Comparison of ENCODE assay signal across 23 cellular contexts in the genomic region with DNA sequence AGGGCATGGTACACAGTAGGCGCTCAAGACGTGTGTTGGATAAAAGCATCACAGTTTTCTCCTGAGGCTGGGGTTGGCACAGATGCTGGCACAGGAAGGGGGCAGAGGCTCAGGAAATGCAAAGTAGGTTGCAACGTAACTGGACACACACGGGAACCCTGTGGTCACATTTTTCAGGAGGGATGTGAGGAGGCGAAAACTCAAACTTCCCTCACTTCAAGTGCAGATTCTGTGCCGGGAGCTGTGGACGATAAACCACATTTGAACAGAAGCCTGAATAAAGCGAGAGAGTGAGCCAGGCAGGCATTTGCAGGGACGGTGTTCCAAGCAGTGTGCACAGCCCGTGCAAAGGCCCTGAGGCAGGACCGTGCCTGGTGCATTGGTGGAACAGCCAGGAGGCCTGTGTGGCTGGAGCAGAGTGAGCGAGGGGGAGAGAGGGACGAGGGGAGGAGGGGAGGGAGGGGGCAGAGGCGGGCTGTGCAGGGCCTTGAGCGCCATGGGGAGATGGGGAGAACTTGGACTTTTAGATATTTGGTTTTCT. TPM values are rescaled to one million over a fixed set of nuclear protein-coding genes. Genes with fewer than 3 reads are reported as not detected.
A peak's percentile ranks its signal among the peaks of the same experiment; 100 is the strongest.
DNase-seq lines count a peak whose midpoint lies in the region; ATAC-seq, FAIRE-seq and TF ChIP-seq lines count a peak whose summit lies in the region.
"Had no signal": no experiment of that assay in that cellular context is flagged by ENCODE, and none has a peak within 500 bp of the region (broad histone marks: within the 10 kb centered on the region; RNA-seq: fewer than 3 reads in every experiment).

No MANE protein-coding gene starts in this region.

- peaks cover 4% of the 10 kb centered on the region for H3K4me1 Mint-ChIP-seq in stimulated activated effector memory CD8-positive, alpha-beta T cell treated with anti-CD3 and anti-CD28 coated beads, Interleukin-12 subunit alpha, Interleukin-12 subunit beta, amount 100 ng/mL, for 72 hours
- H3K4me1 Mint-ChIP-seq: activated CD4-positive, alpha-beta T cell treated with anti-CD3 and anti-CD28 coated beads, Interleukin-2, amount 10 ng/mL, durations not matched to agents 7 days and 5 days had no signal

- intact Hi-C loops in adrenal gland (cut with DNase I) (no loop called here), HepG2 (cut with micrococcal nuclease; ENCODE audit: unreplicated experiment) (no loop called here)

- no peaks in the 10 kb centered on the region for H3K9me3 ChIP-seq in BLaER1
- H3K9me3 ChIP-seq in adrenal gland (replicated peaks in 1 of 3), result no peaks in the 10 kb centered on the region
- H3K9me3 ChIP-seq in HepG2 (ENCODE audit: low read length), result no peaks in the 10 kb centered on the region
- no peaks in the 10 kb centered on the region for H3K9me3 ChIP-seq in SJCRH30 (replicated peaks)
- H3K9me3 ChIP-seq: HAP-1 had no signal

- in situ Hi-C loops in HepG2 (cut with HindIII; ENCODE audit: extremely low pct_ligation_motif_present, low pct_unique_long_range_greater_than_20kb), result no loop called here

- H3K27me3 ChIP-seq in BLaER1 (no peaks in the 10 kb centered on the region), adrenal gland (no peaks in the 10 kb centered on the region), HepG2 (ENCODE audit: control insufficient read depth in 1 of 2, insufficient read depth in 2 of 2, low read length in 2 of 2) (no peaks in the 10 kb centered on the region), SJCRH30 (no peaks in the 10 kb centered on the region)

- peaks cover 15% of the 10 kb centered on the region for H3K36me3 Mint-ChIP-seq in stimulated activated effector memory CD8-positive, alpha-beta T cell treated with anti-CD3 and anti-CD28 coated beads, Interleukin-12 subunit alpha, Interleukin-12 subunit beta, amount 100 ng/mL, for 72 hours

- H3K4me2 ChIP-seq in BLaER1 (peak overlapping the region; percentile 61), HepG2 (ENCODE audit: low read depth, low read length) (no peak overlapping the region)
- H3K4me2 ChIP-seq: KMS-11, PC-9 had no signal

- no peak for TF ChIP-seq RAD21 in HepG2 (CRISPR knock-in tag; IDR thresholded peaks at IDR 0.05)

- no peak overlapping the region for H3K4me3 Mint-ChIP-seq in stimulated activated effector memory CD8-positive, alpha-beta T cell treated with anti-CD3 and anti-CD28 coated beads, Interleukin-12 subunit alpha, Interleukin-12 subunit beta, amount 100 ng/mL, for 72 hours
- H3K4me3 Mint-ChIP-seq: activated CD4-positive, alpha-beta T cell treated with anti-CD3 and anti-CD28 coated beads, Interleukin-2, amount 10 ng/mL, durations not matched to agents 7 days and 5 days; CD8-positive, alpha-beta memory T cell had no signal

- DNase-seq in adrenal gland (no peak), HepG2 (ENCODE audit: low spot score) (no peak), medulla oblongata (ENCODE audit: extremely low spot score) (no peak), SJCRH30 (no peak), NCI-H2196 treated with DMSO at 0.1 percent for 48 hours (lab: John Stamatoyannopoulos, UW; ENCODE audit: unreplicated experiment) (no peak)
- DNase-seq in stimulated activated effector memory CD8-positive, alpha-beta T cell treated with anti-CD3 and anti-CD28 coated beads, Interleukin-12 subunit alpha, Interleukin-12 subunit beta, amount 100 ng/mL, for 72 hours (ENCODE audit: low spot score in 2 of 2), result no peak
- DNase-seq: activated CD4-positive, alpha-beta T cell treated with anti-CD3 and anti-CD28 coated beads, Interleukin-2, amount 10 ng/mL, durations not matched to agents 7 days and 5 days; activated naive CD4-positive, alpha-beta T cell; anterior cingulate cortex; CD8-positive, alpha-beta memory T cell; DND-41; head of caudate nucleus; midbrain; NCI-H1092 treated with DMSO at 0.1 percent for 48 hours; NCI-H748 treated with DMSO at 0.1 percent for 48 hours; occipital lobe; PC-9 had no signal

- peak overlapping the region; percentile 77 for H3K27ac Mint-ChIP-seq in stimulated activated effector memory CD8-positive, alpha-beta T cell treated with anti-CD3 and anti-CD28 coated beads, Interleukin-12 subunit alpha, Interleukin-12 subunit beta, amount 100 ng/mL, for 72 hours
- H3K27ac Mint-ChIP-seq: activated CD4-positive, alpha-beta T cell treated with anti-CD3 and anti-CD28 coated beads, Interleukin-2, amount 10 ng/mL, durations not matched to agents 7 days and 5 days had no signal

- no TSS peak for BruUV-seq in HepG2 (replicated peaks; lab: Mats Ljungman, UMichigan)

- H2AFZ ChIP-seq in HepG2 (ENCODE audit: low read length), result no peak overlapping the region
- H2AFZ ChIP-seq: PC-9 had no signal

- H3K9ac ChIP-seq in BLaER1 (no peak overlapping the region), HepG2 (ENCODE audit: insufficient read depth, low read depth, low read length) (no peak overlapping the region)
- H3K9ac ChIP-seq: KMS-11 had no signal

- TF ChIP-seq EP300 in HepG2 (IDR thresholded peaks at IDR 0.05; ENCODE audit: low read depth in 2 of 2, low read length in 2 of 2), result no peak
- TF ChIP-seq EP300 in HepG2 (CRISPR knock-in tag; IDR thresholded peaks at IDR 0.05; ENCODE audit: borderline replicate concordance), result no peak

- 66 to 77% (median 69%) methylated on average over 15 of the region's 15 CpGs for WGBS in adrenal gland, 4 donors
- 92% methylated on average over 15 of the region's 15 CpGs for WGBS in HepG2 (ENCODE audit: low lambda C conversion rate)

- peaks cover 97% of the 10 kb centered on the region for H3K4me1 ChIP-seq in BLaER1
- peaks cover 36 to 69% of the 10 kb centered on the region in 2 donors for H3K4me1 ChIP-seq in adrenal gland (replicated peaks in 1 of 2)
- H3K4me1 ChIP-seq in HepG2 (ENCODE audit: insufficient read depth, low read length), result peaks cover 76% of the 10 kb centered on the region
- H3K4me1 ChIP-seq in SJCRH30, result no peaks in the 10 kb centered on the region
- H3K4me1 ChIP-seq: HAP-1 had no signal

- TF ChIP-seq CTCF in adrenal gland (IDR thresholded peaks at IDR 0.05) (no peak), HepG2 (CRISPR knock-in tag; IDR thresholded peaks at IDR 0.05) (no peak)

- H3K4me3 ChIP-seq in BLaER1 (no peak overlapping the region), adrenal gland (no peak overlapping the region), HepG2 (replicated peaks in 1 of 3; ENCODE audit: insufficient read depth in 1 of 3, low read depth in 2 of 3, low read length in 3 of 3) (no peak overlapping the region), SJCRH30 (no peak overlapping the region)
- H3K4me3 ChIP-seq: HAP-1, PC-9, skin epidermis had no signal

- TF ChIP-seq POLR2A in adrenal gland (IDR thresholded peaks at IDR 0.05) (no peak), HepG2 (IDR thresholded peaks at IDR 0.05; ENCODE audit: insufficient read depth in 1 of 2, low read depth in 2 of 2, low read length in 2 of 2) (no peak)

- ATAC-seq in HepG2 (no peak), GM21447 (IDR thresholded peaks at IDR 0.05; ENCODE audit: unreplicated experiment) (no peak)
- no peak for ATAC-seq in stimulated activated effector memory CD8-positive, alpha-beta T cell treated with anti-CD3 and anti-CD28 coated beads, Interleukin-12 subunit alpha, Interleukin-12 subunit beta, amount 100 ng/mL, for 72 hours

- FAIRE-seq in HepG2 (lab: Jason Lieb, UNC), result no peak
- FAIRE-seq: urothelium cell line had no signal

- H3K27ac ChIP-seq in BLaER1 (peak overlapping the region; percentile 38; the same call in 1 of the 2 replicates), adrenal gland (peak overlapping the region in 3 of 5 donors; percentile 90 to 100 (median 99)), HepG2 (ENCODE audit: extremely low read length, insufficient read depth, low read length) (no peak overlapping the region), SJCRH30 (no peak overlapping the region)
- H3K27ac ChIP-seq: KMS-11, PC-9 had no signal

- no peaks in the 10 kb centered on the region for H3K79me2 ChIP-seq in HepG2 (ENCODE audit: insufficient read depth, low read length)

- H3K9me3 Mint-ChIP-seq in stimulated activated effector memory CD8-positive, alpha-beta T cell treated with anti-CD3 and anti-CD28 coated beads, Interleukin-12 subunit alpha, Interleukin-12 subunit beta, amount 100 ng/mL, for 72 hours, result no peaks in the 10 kb centered on the region
- H3K9me3 Mint-ChIP-seq: activated CD4-positive, alpha-beta T cell treated with anti-CD3 and anti-CD28 coated beads, Interleukin-2, amount 10 ng/mL, durations not matched to agents 7 days and 5 days had no signal

- CTCF ChIA-PET in HepG2 (lab: Yijun Ruan, JAX; ENCODE audit: low intra/inter-chr PET ratio, low total read pairs), result no interaction called here

- POLR2A ChIA-PET in HepG2 (lab: Yijun Ruan, JAX), result no interaction called here

- H3K36me3 ChIP-seq in BLaER1 (peaks cover 32% of the 10 kb centered on the region), adrenal gland (replicated peaks in 1 of 2) (peaks cover 0 to 10% of the 10 kb centered on the region in 2 donors), HepG2 (replicated peaks in 1 of 2; ENCODE audit: control insufficient read depth in 1 of 2, insufficient read depth in 2 of 2, low read length in 2 of 2) (no peaks in the 10 kb centered on the region), SJCRH30 (0 out of 2 replicates have a peak, but pooled peaks cover 5% of the 10 kb centered on the region)

- H4K20me1 ChIP-seq in BLaER1 (peaks cover 47% of the 10 kb centered on the region), HepG2 (ENCODE audit: insufficient read depth, low read length) (no peaks in the 10 kb centered on the region)

RNA-seq across cellular contexts. Expression of gene NFIC, which starts 40.3 kb away (rescaled TPM):
- total RNA-seq in adrenal gland (100 to 1,000 TPM; 124 to 329 (median 236) TPM), HepG2 (2016; rRNA removed; fragmentation: Illumina TruSeq; extraction: Trizol) (2.5 and 2.9 TPM in 2 replicates)
- polyA plus RNA-seq in adrenal gland (100 to 1,000 TPM in 1 of 3 donors, 10 to 100 TPM in 2; 34.9 to 154 (median 69.2) TPM), HepG2 (2011; rRNA removed) (1.3 and 1.6 TPM in 2 replicates)
- 2.9 and 3.0 TPM in 2 replicates for total RNA-seq in HepG2 (2016; cell fraction: cytosol; rRNA removed; fragmentation: Illumina TruSeq; extraction: Trizol; ENCODE audit: low read depth)
- 3.0 and 3.2 TPM in 2 replicates for total RNA-seq in HepG2 (2016; cell fraction: insoluble cytoplasmic fraction; rRNA removed; fragmentation: Illumina TruSeq; extraction: Trizol)
- 2.5 and 2.9 TPM in 2 replicates for total RNA-seq in HepG2 (2016; cell fraction: membrane; rRNA removed; fragmentation: Illumina TruSeq; extraction: Trizol)
- 3.8 and 5.6 TPM in 2 replicates for total RNA-seq in HepG2 (2016; cell fraction: nucleus; rRNA removed; fragmentation: Illumina TruSeq; extraction: Trizol)
- polyA plus RNA-seq in HepG2 (2011; cell fraction: cytosol; rRNA removed), result 0.71 and 0.79 TPM in 2 replicates
- 5.1 and 8.1 TPM in 2 replicates for polyA plus RNA-seq in HepG2 (2011; cell fraction: nucleus; rRNA removed)
- polyA plus RNA-seq in HepG2 (2012), result 5.9 and 8.4 TPM in 2 replicates
- 1.1 and 1.4 TPM in 2 replicates for polyA plus RNA-seq in HepG2 (2016; cell fraction: cytosol; fragmentation: Illumina TruSeq; extraction: Trizol; ENCODE audit: low read depth)
- polyA plus RNA-seq in HepG2 (2016; cell fraction: insoluble cytoplasmic fraction; fragmentation: Illumina TruSeq; extraction: Trizol; ENCODE audit: low read depth), result 8.2 and 9.6 TPM in 2 replicates
- 4.6 and 4.8 TPM in 2 replicates for polyA plus RNA-seq in HepG2 (2016; cell fraction: membrane; fragmentation: Illumina TruSeq; extraction: Trizol; ENCODE audit: low read depth)
- 7.4 and 9.8 TPM in 2 replicates for polyA plus RNA-seq in HepG2 (2016; cell fraction: nucleus; fragmentation: Illumina TruSeq; extraction: Trizol; ENCODE audit: insufficient read depth, low read depth)
- polyA minus RNA-seq in HepG2 (2011; rRNA and poly(A)+ RNA removed; ENCODE audit: low replicate concordance), result 5.3 and 16.7 TPM in 2 replicates
- polyA minus RNA-seq in HepG2 (2011; cell fraction: cytosol; rRNA and poly(A)+ RNA removed), result 5.2 and 5.4 TPM in 2 replicates
- polyA minus RNA-seq in HepG2 (2011; cell fraction: nucleus; rRNA and poly(A)+ RNA removed), result 5.1 and 5.3 TPM in 2 replicates
- 15.1 and 16.4 TPM in 2 replicates for total RNA-seq in SJCRH30 (2014; rRNA removed; shearing (Covaris generic))

Comparison
In these comparisons a context has a peak if more than half of its experiments do, and no peak if none do; other contexts are left out.
1. H3K27ac ChIP-seq: peak in BLaER1 (single experiment) and adrenal gland (3 of 5); none in HepG2 (single experiment) and SJCRH30 (single experiment).